33 cellular contexts compared by ENCODE assay signal in the genomic region with DNA sequence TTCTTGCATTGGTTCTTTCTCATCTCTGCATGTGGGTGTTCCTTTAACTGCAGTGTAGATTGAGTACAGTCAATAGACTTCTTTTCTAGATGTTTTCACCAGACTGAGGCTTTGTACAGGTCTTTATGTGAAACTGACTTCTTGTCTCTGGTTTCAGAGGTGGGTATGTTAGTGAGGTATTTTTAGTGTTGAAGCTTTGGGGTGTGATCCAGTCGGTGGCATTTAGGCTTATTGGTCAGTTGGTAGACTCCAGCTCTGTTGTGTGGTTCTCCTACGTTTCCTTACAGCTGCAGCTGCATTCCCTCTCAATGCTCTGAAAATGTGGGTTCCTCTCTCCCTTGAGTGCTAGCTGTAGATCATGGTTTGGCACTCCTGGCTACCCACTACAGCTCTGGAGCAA. TPM values are rescaled to one million over a fixed set of nuclear protein-coding genes. Genes with fewer than 3 reads are reported as not detected.
"Had no signal": no experiment of that assay in that cellular context is flagged by ENCODE, and none has a peak within 500 bp of the region (broad histone marks: within the 10 kb centered on the region; RNA-seq: fewer than 3 reads in every experiment).

No MANE protein-coding gene starts in this region.

- FAIRE-seq: urothelium cell line had no signal

- ATAC-seq: stimulated activated effector memory CD8-positive, alpha-beta T cell treated with anti-CD3 and anti-CD28 coated beads, Interleukin-12 subunit alpha, Interleukin-12 subunit beta, amount 100 ng/mL, for 72 hours; stimulated activated memory B cell treated with anti-CD40 and anti-IgM and Interleukin-4, amounts not matched to agents 10 μg/mL and 1 μg/mL and 100 μg/mL, for 72 hours; stimulated activated naive B cell treated with anti-CD40 and anti-IgM and Interleukin-4, amounts not matched to agents 10 μg/mL and 1 μg/mL and 100 μg/mL, for 72 hours; stimulated activated naive CD8-positive, alpha-beta T cell treated with anti-CD3 and anti-CD28 coated beads, Interleukin-15, amount 100 ng/mL, for 72 hours; stimulated activated naive CD8-positive, alpha-beta T cell treated with anti-CD3 and anti-CD28 coated beads, Interleukin-15, Interleukin-2, amounts not matched to agents 100 U/mL and 50 U/mL, for 24 hours; upper lobe of right lung had no signal

- H3K4me3 Mint-ChIP-seq: stimulated activated effector memory CD8-positive, alpha-beta T cell treated with anti-CD3 and anti-CD28 coated beads, Interleukin-12 subunit alpha, Interleukin-12 subunit beta, amount 100 ng/mL, for 72 hours; stimulated activated memory B cell treated with anti-CD40 and anti-IgM and Interleukin-4, amounts not matched to agents 10 μg/mL and 1 μg/mL and 100 μg/mL, for 72 hours; stimulated activated naive B cell treated with anti-CD40 and anti-IgM and Interleukin-4, amounts not matched to agents 10 μg/mL and 1 μg/mL and 100 μg/mL, for 72 hours; stimulated activated naive CD8-positive, alpha-beta T cell treated with anti-CD3 and anti-CD28 coated beads, Interleukin-15, amount 100 ng/mL, for 72 hours; stimulated activated naive CD8-positive, alpha-beta T cell treated with anti-CD3 and anti-CD28 coated beads, Interleukin-15, Interleukin-2, amounts not matched to agents 100 ng/mL and 50 ng/mL, for 24 hours; type B pancreatic cell had no signal

- H3K27me3 Mint-ChIP-seq: type B pancreatic cell had no signal

- H3K4me1 Mint-ChIP-seq: stimulated activated effector memory CD8-positive, alpha-beta T cell treated with anti-CD3 and anti-CD28 coated beads, Interleukin-12 subunit alpha, Interleukin-12 subunit beta, amount 100 ng/mL, for 72 hours; stimulated activated memory B cell treated with anti-CD40 and anti-IgM and Interleukin-4, amounts not matched to agents 10 μg/mL and 1 μg/mL and 100 μg/mL, for 72 hours; stimulated activated naive B cell treated with anti-CD40 and anti-IgM and Interleukin-4, amounts not matched to agents 10 μg/mL and 1 μg/mL and 100 μg/mL, for 72 hours; stimulated activated naive CD8-positive, alpha-beta T cell treated with anti-CD3 and anti-CD28 coated beads, Interleukin-15, amount 100 ng/mL, for 72 hours had no signal

- H3K4me3 ChIP-seq: stomach, suprapubic skin, testis, thoracic aorta, thyroid gland, tibial artery, tibial nerve, transverse colon, upper lobe of left lung, upper lobe of right lung, uterus, vagina had no signal

- H3K9me3 ChIP-seq: suprapubic skin, testis, thoracic aorta, thyroid gland, tibial artery, transverse colon, upper lobe of left lung, upper lobe of right lung, uterus, vagina had no signal

- H3K27ac ChIP-seq: stomach, suprapubic skin, testis, thoracic aorta, thyroid gland, tibial artery, tibial nerve, transverse colon, upper lobe of left lung, upper lobe of right lung, uterus, vagina had no signal

- DNase-seq: stimulated activated CD4-positive, alpha-beta T cell treated with anti-CD3 and anti-CD28 coated beads, Interleukin-2, amount 100 ng/mL, for 48 hours; stimulated activated CD4-positive, alpha-beta T cell treated with anti-CD3 and anti-CD28 coated beads, Interleukin-4, amount 100 ng/mL, for 1 hour; stimulated activated CD4-positive, alpha-beta T cell treated with anti-CD3 and anti-CD28 coated beads, Interleukin-4, amount 100 ng/mL, for 24 hours; stimulated activated CD4-positive, alpha-beta T cell treated with anti-CD3 and anti-CD28 coated beads, Interleukin-4, amount 100 ng/mL, for 4 hours; stimulated activated CD8-positive, alpha-beta memory T cell treated with anti-CD3 and anti-CD28 coated beads, Interleukin-4, amount 100 ng/mL, for 48 hours; stimulated activated naive B cell treated with anti-CD40 and anti-IgM and Interleukin-4, amounts not matched to agents 10 μg/mL and 1 μg/mL and 100 μg/mL, for 72 hours; stimulated activated naive CD4-positive, alpha-beta T cell; stimulated activated naive CD4-positive, alpha-beta T cell treated with Interleukin-2 at 50 U/mL for 16 hours; stimulated activated naive CD8-positive, alpha-beta T cell treated with anti-CD3 and anti-CD28 coated beads, Interleukin-15, amount 100 ng/mL, for 72 hours; stimulated activated naive CD8-positive, alpha-beta T cell treated with anti-CD3 and anti-CD28 coated beads, Interleukin-15, Interleukin-2, amounts not matched to agents 100 U/mL and 50 U/mL, for 24 hours; stomach; substantia nigra; testis; thyroid gland; tibial artery; transverse colon; trophoblast cell; upper lobe of left lung; upper lobe of right lung; uterus had no signal

- H3K9me3 Mint-ChIP-seq: stimulated activated effector memory CD8-positive, alpha-beta T cell treated with anti-CD3 and anti-CD28 coated beads, Interleukin-12 subunit alpha, Interleukin-12 subunit beta, amount 100 ng/mL, for 72 hours; stimulated activated naive CD8-positive, alpha-beta T cell treated with anti-CD3 and anti-CD28 coated beads, Interleukin-15, Interleukin-2, amounts not matched to agents 100 ng/mL and 50 ng/mL, for 24 hours had no signal

- H3K4me1 ChIP-seq: stomach, suprapubic skin, testis, thyroid gland, tibial artery, tibial nerve, transverse colon, upper lobe of left lung, upper lobe of right lung, uterus, vagina had no signal

- H3K27ac Mint-ChIP-seq: stimulated activated effector memory CD8-positive, alpha-beta T cell treated with anti-CD3 and anti-CD28 coated beads, Interleukin-12 subunit alpha, Interleukin-12 subunit beta, amount 100 ng/mL, for 72 hours; stimulated activated memory B cell treated with anti-CD40 and anti-IgM and Interleukin-4, amounts not matched to agents 10 μg/mL and 1 μg/mL and 100 μg/mL, for 72 hours; stimulated activated naive B cell treated with anti-CD40 and anti-IgM and Interleukin-4, amounts not matched to agents 10 μg/mL and 1 μg/mL and 100 μg/mL, for 72 hours; stimulated activated naive CD8-positive, alpha-beta T cell treated with anti-CD3 and anti-CD28 coated beads, Interleukin-15, amount 100 ng/mL, for 72 hours; stimulated activated naive CD8-positive, alpha-beta T cell treated with anti-CD3 and anti-CD28 coated beads, Interleukin-15, Interleukin-2, amounts not matched to agents 100 ng/mL and 50 ng/mL, for 24 hours; type B pancreatic cell had no signal

- H3K36me3 Mint-ChIP-seq: stimulated activated effector memory CD8-positive, alpha-beta T cell treated with anti-CD3 and anti-CD28 coated beads, Interleukin-12 subunit alpha, Interleukin-12 subunit beta, amount 100 ng/mL, for 72 hours; stimulated activated memory B cell treated with anti-CD40 and anti-IgM and Interleukin-4, amounts not matched to agents 10 μg/mL and 1 μg/mL and 100 μg/mL, for 72 hours; stimulated activated naive B cell treated with anti-CD40 and anti-IgM and Interleukin-4, amounts not matched to agents 10 μg/mL and 1 μg/mL and 100 μg/mL, for 72 hours; type B pancreatic cell had no signal

- H3K27me3 ChIP-seq: stomach, suprapubic skin, testis, thyroid gland, tibial artery, tibial nerve, transverse colon, upper lobe of left lung, upper lobe of right lung, uterus, vagina had no signal

- H3K36me3 ChIP-seq: stomach, suprapubic skin, thoracic aorta, thyroid gland, tibial artery, tibial nerve, transverse colon, upper lobe of left lung, upper lobe of right lung, uterus, vagina had no signal

RNA-seq across cellular contexts. Expression of a gene that starts 21.3 kb away (rescaled TPM):
- total RNA-seq: stomach, subcutaneous adipose tissue, thoracic aorta, thyroid gland, tibial nerve, transverse colon, upper lobe of left lung, upper lobe of right lung, ureter, urinary bladder, uterus, vagina had no signal
- polyA plus RNA-seq: stomach, urinary bladder had no signal

RNA-seq across cellular contexts. Expression of a gene that starts 52.4 kb away (rescaled TPM):
- total RNA-seq: stomach, subcutaneous adipose tissue, temporal lobe, testis, thoracic aorta, thyroid gland, tibial nerve, transverse colon, upper lobe of left lung, upper lobe of right lung, ureter, urinary bladder, uterus, vagina had no signal
- polyA plus RNA-seq: urinary bladder had no signal

RNA-seq across cellular contexts. Expression of a gene that starts 57.7 kb away (rescaled TPM):
- total RNA-seq: suprapubic skin, temporal lobe, thoracic aorta, tibial nerve, transverse colon, vagina had no signal
